ENCODE assay signal across 8 cellular contexts in the genomic region with DNA sequence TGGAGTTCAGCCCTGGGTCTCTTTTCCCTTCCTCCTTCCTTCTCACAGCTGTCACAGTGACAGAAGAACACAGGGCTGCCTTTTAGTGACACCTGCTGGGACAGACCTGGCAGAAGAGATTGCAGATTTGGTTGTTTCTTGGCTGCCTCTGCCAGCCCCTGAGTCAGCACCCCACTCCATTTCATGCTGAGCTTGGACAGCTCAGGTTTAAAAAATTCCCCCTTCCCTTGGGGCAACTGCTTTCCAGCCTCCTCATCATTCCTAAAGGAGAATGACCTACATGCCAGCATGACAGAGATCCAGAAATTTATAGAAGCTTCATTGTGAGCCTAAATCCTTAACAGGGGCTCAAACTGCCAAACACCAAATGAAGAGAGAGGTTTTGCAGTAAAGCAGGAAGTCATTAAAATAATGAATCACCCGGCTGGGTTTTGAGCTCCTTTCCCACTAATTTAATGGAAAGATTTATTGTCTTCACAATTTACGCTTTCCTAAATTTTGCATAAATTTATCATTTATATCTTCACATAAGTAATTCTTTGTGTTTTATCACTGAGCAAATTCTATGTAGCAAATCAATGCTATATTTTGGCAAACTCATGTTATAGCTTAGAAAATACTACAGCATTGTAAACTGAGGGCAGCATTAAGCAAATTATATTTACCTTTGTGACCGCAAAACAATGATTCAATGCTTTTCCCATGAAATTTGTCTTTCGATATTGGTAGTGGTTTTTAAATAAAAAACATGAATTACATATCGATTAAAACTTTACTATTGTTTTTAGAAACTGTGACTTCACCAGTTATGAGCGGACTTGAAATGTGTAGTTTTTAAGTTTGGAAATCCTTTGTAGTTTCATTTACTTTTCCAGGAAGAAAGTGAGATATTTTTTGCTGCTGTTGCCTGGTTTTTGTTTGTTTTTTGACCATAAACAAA.
DNase-seq lines count a peak whose midpoint lies in the region; ATAC-seq and TF ChIP-seq lines count a peak whose summit lies in the region.

No MANE protein-coding gene starts in this region.

- TF ChIP-seq CTCF in HFF-Myc (IDR thresholded peaks at IDR 0.05; ENCODE audit: low read depth, low read length, missing control alignments) (no peak), endodermal cell (conservative IDR thresholded peaks at IDR 0.05) (peak; percentile 73), neural progenitor cell (IDR thresholded peaks at IDR 0.05) (peak; percentile 54), natural killer cell (IDR thresholded peaks at IDR 0.05) (no peak)

- H3K9me3 ChIP-seq in endodermal cell (ENCODE audit: control insufficient read depth, low read length) (no peaks in the 10 kb centered on the region), neural progenitor cell (ENCODE audit: low read depth) (no peaks in the 10 kb centered on the region)

- intact Hi-C loops in natural killer cell (cut with micrococcal nuclease) = loop anchor here (5.0 kb wide), 1 partner anchor 1089 kb away; no protein-coding TSS in a partner anchor

- ATAC-seq in GM21447 (IDR thresholded peaks at IDR 0.05; ENCODE audit: unreplicated experiment) = no peak
- no peak for ATAC-seq in natural killer cell

- H3K4me1 ChIP-seq in endodermal cell (ENCODE audit: control insufficient read depth, insufficient read depth, low read length) = peaks cover 3% of the 10 kb centered on the region
- H3K4me1 ChIP-seq in neural progenitor cell = peaks cover 16% of the 10 kb centered on the region

- H3K27ac ChIP-seq in endodermal cell (ENCODE audit: low read depth, low read length) = peak overlapping the region; percentile 30
- no peak overlapping the region for H3K27ac ChIP-seq in neural progenitor cell

- no peaks in the 10 kb centered on the region for H3K36me3 ChIP-seq in endodermal cell (ENCODE audit: control insufficient read depth, insufficient read depth, low read length)
- H3K36me3 ChIP-seq in neural progenitor cell = no peaks in the 10 kb centered on the region

- H3K4me3 ChIP-seq in HFF-Myc (replicated peaks; ENCODE audit: low read depth, low read length) (no peak overlapping the region), endodermal cell (ENCODE audit: low read length) (no peak overlapping the region), neural progenitor cell (no peak overlapping the region)

- H2AFZ ChIP-seq in neural progenitor cell (replicated peaks) = no peak overlapping the region

- H3K9ac ChIP-seq in endodermal cell (ENCODE audit: extremely low read depth, low read length, poor library complexity, severe bottlenecking) (no peak overlapping the region), neural progenitor cell (no peak overlapping the region)

- H3K27ac Mint-ChIP-seq in endodermal cell (no peak overlapping the region), neural progenitor cell (no peak overlapping the region), natural killer cell (no peak overlapping the region)

- H3K27me3 Mint-ChIP-seq in endodermal cell (ENCODE audit: insufficient read depth) (no peaks in the 10 kb centered on the region), neural progenitor cell (ENCODE audit: insufficient read depth, low read depth) (peaks cover 4% of the 10 kb centered on the region), natural killer cell (ENCODE audit: low read depth in 2 of 2) (no peaks in the 10 kb centered on the region)

- H3K4me2 ChIP-seq in neural progenitor cell = peak overlapping the region; percentile 32

- H3K36me3 Mint-ChIP-seq in endodermal cell (ENCODE audit: low read depth) (no peaks in the 10 kb centered on the region), neural progenitor cell (no peaks in the 10 kb centered on the region), natural killer cell (no peaks in the 10 kb centered on the region)

- H3K4me1 Mint-ChIP-seq in endodermal cell (peaks cover 7% of the 10 kb centered on the region), neural progenitor cell (peaks cover 18% of the 10 kb centered on the region), natural killer cell (no peaks in the 10 kb centered on the region)

- no peaks in the 10 kb centered on the region for H3K9me3 Mint-ChIP-seq in endodermal cell
- H3K9me3 Mint-ChIP-seq in neural progenitor cell = peaks cover 2% of the 10 kb centered on the region
- H3K9me3 Mint-ChIP-seq in natural killer cell = peaks cover 0 to 2% of the 10 kb centered on the region in 2 donors

- WGBS in endodermal cell (ENCODE audit: insufficient coverage in 1 of 2, insufficient read length in 1 of 2), 2 experiments = 88 to 100% methylated on average over 1 to 6 of the region's 6 CpGs

- H3K79me2 ChIP-seq in neural progenitor cell (ENCODE audit: low read depth) = no peaks in the 10 kb centered on the region

- DNase-seq in HFF-Myc (ENCODE audit: extremely low read depth, low read depth) = peak; percentile 30
- peak; percentile 87 for DNase-seq in NCI-H748 (lab: John Stamatoyannopoulos, UW; ENCODE audit: unreplicated experiment)
- peak; percentile 88 for DNase-seq in endodermal cell
- peak; percentile 80 for DNase-seq in neural progenitor cell (ENCODE audit: low spot score)
- no peak for DNase-seq in cerebellum (ENCODE audit: low spot score)
- no peak for DNase-seq in stimulated activated CD4-positive, alpha-beta T cell treated with anti-CD3 and anti-CD28 coated beads, Interleukin-2, amount 100 ng/mL, for 48 hours
- no peak for DNase-seq in natural killer cell

- H4K20me1 ChIP-seq in neural progenitor cell (ENCODE audit: low read depth) = no peaks in the 10 kb centered on the region

- H3K4me3 Mint-ChIP-seq in endodermal cell (no peak overlapping the region), neural progenitor cell (peak overlapping the region; percentile 22), natural killer cell (no peak overlapping the region)

- H3F3A ChIP-seq in neural progenitor cell (ENCODE audit: low read depth) = peaks cover 3% of the 10 kb centered on the region

- H3K27me3 ChIP-seq in endodermal cell (ENCODE audit: control insufficient read depth, insufficient read depth, low read length, poor library complexity, severe bottlenecking) = no peaks in the 10 kb centered on the region
- no peaks in the 10 kb centered on the region for H3K27me3 ChIP-seq in neural progenitor cell

Comparison
In these comparisons a context has a peak if more than half of its experiments do, and no peak if none do; other contexts are left out.
1. DNase-seq: peak in HFF-Myc (single experiment), NCI-H748 (single experiment), endodermal cell (single experiment) and neural progenitor cell (single experiment); none in cerebellum (single experiment), stimulated activated CD4-positive, alpha-beta T cell treated with anti-CD3 and anti-CD28 coated beads, Interleukin-2, amount 100 ng/mL, for 48 hours (0 of 2) and natural killer cell (single experiment).
2. CTCF ChIP-seq: peak in endodermal cell (single experiment) and neural progenitor cell (single experiment); none in HFF-Myc (single experiment) and natural killer cell (single experiment).